In the genomic region with DNA sequence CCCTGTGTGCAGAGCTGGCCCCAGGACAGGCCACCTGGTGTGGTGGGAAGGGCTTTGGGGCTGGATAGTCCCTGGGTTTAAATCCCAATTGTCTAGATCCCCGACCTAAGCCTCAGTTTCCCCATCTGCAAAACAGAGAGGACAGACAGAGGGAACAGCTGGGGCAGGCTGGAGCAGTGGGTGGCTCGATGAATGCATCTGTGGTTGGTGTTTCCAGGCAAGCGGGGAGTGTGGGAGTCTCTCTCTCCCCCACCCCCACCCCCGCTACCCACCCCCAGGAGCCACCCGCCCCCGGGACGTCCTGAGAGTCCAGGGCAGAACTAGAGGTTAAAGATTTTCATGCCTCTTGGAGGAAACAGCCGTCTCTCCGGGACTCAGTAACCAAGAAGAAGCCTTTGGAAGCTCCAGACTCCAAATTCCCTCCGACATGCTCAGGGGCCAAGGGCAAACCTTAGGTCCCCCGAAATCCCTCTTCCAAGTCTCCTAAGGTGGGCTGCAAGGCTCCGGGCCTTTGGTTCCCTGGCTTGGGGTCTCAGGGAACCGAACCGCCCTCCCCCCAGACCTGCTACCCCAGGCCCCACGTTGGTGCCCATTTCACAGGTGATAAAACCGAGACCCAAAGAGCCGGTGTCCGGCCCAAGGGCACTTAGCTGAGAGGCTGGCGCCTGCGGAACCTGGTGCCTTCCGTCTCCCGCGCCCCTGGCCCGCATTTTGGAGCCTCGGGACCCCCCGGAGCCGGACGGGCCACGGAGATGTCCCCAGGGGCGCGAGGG, we compare ENCODE assay signal across 10 cellular contexts. TPM values are rescaled to one million over a fixed set of nuclear protein-coding genes. Genes with fewer than 3 reads are reported as not detected.
A peak's percentile ranks its signal among the peaks of the same experiment; 100 is the strongest.
DNase-seq lines count a peak whose midpoint lies in the region; ATAC-seq and TF ChIP-seq lines count a peak whose summit lies in the region.
"Had no signal": no experiment of that assay in that cellular context is flagged by ENCODE, and none has a peak within 500 bp of the region (broad histone marks: within the 10 kb centered on the region; RNA-seq: fewer than 3 reads in every experiment).

No MANE protein-coding gene starts in this region.

- DNase-seq in Peyer's patch (no peak), epithelial cell of proximal tubule (ENCODE audit: low read depth) (no peak), type B pancreatic cell (ENCODE audit: extremely low spot score, unreplicated experiment) (no peak), inferior parietal cortex (ENCODE audit: extremely low spot score) (no peak), AML-193 (lab: John Stamatoyannopoulos, UW) (no peak)
- DNase-seq: KBM-7, T-helper 17 cell had no signal

- H3K27me3 Mint-ChIP-seq in type B pancreatic cell, result peaks cover 18% of the 10 kb centered on the region

- H3K4me3 ChIP-seq in Peyer's patch (peak overlapping the region; percentile 5 to 56 (median 40)), epithelial cell of proximal tubule (ENCODE audit: low read depth, low read length) (peak overlapping the region; percentile 52), mesodermal cell (ENCODE audit: extremely low read depth, insufficient read depth, low read length, poor library complexity, severe bottlenecking) (peak overlapping the region; percentile 49)

- ATAC-seq in HG02840 (IDR thresholded peaks at IDR 0.05; ENCODE audit: low FRiP score, unreplicated experiment), result no peak
- ATAC-seq: T-helper 17 cell had no signal

- 27 to 42% methylated on average over 16 to 19 of the region's 31 CpGs for WGBS in mesodermal cell (ENCODE audit: insufficient coverage in 2 of 2), 2 experiments

- no peaks in the 10 kb centered on the region for H3K9me3 Mint-ChIP-seq in type B pancreatic cell

- no peak for TF ChIP-seq CTCF in Peyer's patch (IDR thresholded peaks at IDR 0.05)
- no peak for TF ChIP-seq CTCF in epithelial cell of proximal tubule (conservative IDR thresholded peaks at IDR 0.05; ENCODE audit: low read depth, low read length)
- TF ChIP-seq CTCF in type B pancreatic cell (conservative IDR thresholded peaks at IDR 0.05), result no peak

- H3K27ac Mint-ChIP-seq in type B pancreatic cell, result no peak overlapping the region
- H3K27ac Mint-ChIP-seq: T-helper 17 cell had no signal

- no peaks in the 10 kb centered on the region for H3K9me3 ChIP-seq in Peyer's patch
- no peaks in the 10 kb centered on the region for H3K9me3 ChIP-seq in mesodermal cell (ENCODE audit: control insufficient read depth, low read length)

- H3K36me3 ChIP-seq in Peyer's patch, result no peaks in the 10 kb centered on the region
- no peaks in the 10 kb centered on the region for H3K36me3 ChIP-seq in mesodermal cell (ENCODE audit: control insufficient read depth, insufficient read depth, low read length)

- H3K36me3 Mint-ChIP-seq in type B pancreatic cell, result no peaks in the 10 kb centered on the region
- H3K36me3 Mint-ChIP-seq: brain had no signal

- H3K4me3 Mint-ChIP-seq in type B pancreatic cell, result peak overlapping the region; percentile 45

- H3K27ac ChIP-seq in Peyer's patch, result no peak overlapping the region
- no peak overlapping the region for H3K27ac ChIP-seq in mesodermal cell (ENCODE audit: low read depth, low read length, severe bottlenecking)

- H3K4me1 ChIP-seq in Peyer's patch, result peaks cover 0 to 5% (median 0%) of the 10 kb centered on the region in 4 donors
- H3K4me1 ChIP-seq in mesodermal cell (ENCODE audit: control insufficient read depth, insufficient read depth, low read length, poor library complexity, severe bottlenecking), result no peaks in the 10 kb centered on the region

- H3K4me1 Mint-ChIP-seq in type B pancreatic cell (ENCODE audit: unreplicated experiment), result peaks cover 16% of the 10 kb centered on the region

- no peak for TF ChIP-seq POLR2A in Peyer's patch (IDR thresholded peaks at IDR 0.05)

- H3K27me3 ChIP-seq in Peyer's patch, result no peaks in the 10 kb centered on the region

RNA-seq across cellular contexts. Expression of a gene that starts 0.5 kb away (rescaled TPM):
- total RNA-seq in Peyer's patch (under 1 TPM in 2 of 4 donors, not detected in 2; 0.27 to 0.57 TPM), epithelial cell of proximal tubule (1.4 and 2.2 TPM in 2 replicates), type B pancreatic cell (ENCODE audit: low replicate concordance) (2.1 and 3.1 TPM in 2 replicates)
- polyA plus RNA-seq in mesodermal cell (2013, experiment 1 of 2), result 5.8 TPM
- 4.6 TPM for polyA plus RNA-seq in mesodermal cell (2013, experiment 2 of 2)
- total RNA-seq: T-helper 17 cell had no signal

RNA-seq across cellular contexts. Expression of a gene that starts 47.6 kb away (rescaled TPM):
- total RNA-seq in Peyer's patch, result 100 to 1,000 TPM in 3 of 4 donors, 10 to 100 TPM in 1; 27.2 to 149 (median 141) TPM
- total RNA-seq in epithelial cell of proximal tubule, result 35.1 and 43.5 TPM in 2 replicates
- 25.3 TPM for polyA plus RNA-seq in mesodermal cell (2013, experiment 1 of 2)
- polyA plus RNA-seq in mesodermal cell (2013, experiment 2 of 2), result 24.8 TPM
- total RNA-seq in type B pancreatic cell (ENCODE audit: low replicate concordance), result 48.7 and 118 TPM in 2 replicates
